10 cellular contexts compared by ENCODE assay signal in the genomic region with DNA sequence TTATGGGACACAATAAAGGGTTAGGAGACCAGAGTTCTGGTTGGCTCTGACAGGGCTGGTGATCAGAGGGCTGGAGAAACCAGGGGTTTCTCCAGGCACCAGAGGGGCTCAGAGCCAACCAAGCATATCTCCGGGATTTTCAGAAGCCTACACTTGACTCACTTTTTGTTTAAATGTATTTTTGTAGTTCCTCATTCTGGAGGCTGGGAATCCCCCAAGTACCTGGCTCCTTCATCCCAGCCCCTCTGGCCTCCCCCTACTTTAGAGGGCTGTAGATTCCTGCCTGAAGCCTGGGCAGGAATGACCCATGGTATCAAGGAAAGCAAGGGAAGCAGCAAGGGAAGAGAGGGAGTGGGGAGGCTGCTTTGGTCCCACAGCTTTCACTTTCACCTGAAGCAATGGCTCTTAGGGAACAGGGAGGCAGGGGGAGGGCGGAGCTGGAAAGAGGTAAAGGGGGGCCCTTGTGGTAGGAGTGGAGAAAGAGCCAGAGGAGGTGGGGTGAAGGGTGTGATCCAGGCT. TPM values are rescaled to one million over a fixed set of nuclear protein-coding genes. Genes with fewer than 3 reads are reported as not detected.
A peak's percentile ranks its signal among the peaks of the same experiment; 100 is the strongest.
DNase-seq lines count a peak whose midpoint lies in the region; ATAC-seq and TF ChIP-seq lines count a peak whose summit lies in the region.
"Had no signal": no experiment of that assay in that cellular context is flagged by ENCODE, and none has a peak within 500 bp of the region (broad histone marks: within the 10 kb centered on the region; RNA-seq: fewer than 3 reads in every experiment).

No MANE protein-coding gene starts in this region.

- peak overlapping the region; percentile 90 for H3K4me3 Mint-ChIP-seq in activated naive CD8-positive, alpha-beta T cell treated with anti-CD3 and anti-CD28 coated beads, Interleukin-2, amount 50 U/mL, for 24 hours
- H3K4me3 Mint-ChIP-seq in activated CD4-positive, alpha-beta memory T cell treated with anti-CD3 and anti-CD28 coated beads, Interleukin-2, amount 10 ng/mL, durations not matched to agents 7 days and 5 days: no peak overlapping the region
- no peak overlapping the region for H3K4me3 Mint-ChIP-seq in osteocyte (ENCODE audit: unreplicated experiment)

- H3K9me3 ChIP-seq in psoas muscle: no peaks in the 10 kb centered on the region
- H3K9me3 ChIP-seq: neutrophil had no signal

- peaks cover 11% of the 10 kb centered on the region for H3K4me1 ChIP-seq in psoas muscle

- no peak for DNase-seq in H7
- DNase-seq in activated naive CD8-positive, alpha-beta T cell treated with anti-CD3 and anti-CD28 coated beads, Interleukin-2, amount 50 U/mL, for 24 hours: no peak
- no peak for DNase-seq in psoas muscle
- no peak for DNase-seq in activated CD4-positive, alpha-beta memory T cell treated with anti-CD3 and anti-CD28 coated beads, Interleukin-2, amount 10 ng/mL, durations not matched to agents 7 days and 5 days
- no peak for DNase-seq in osteocyte (ENCODE audit: extremely low spot score, unreplicated experiment)
- no peak for DNase-seq in NCI-H1930 (lab: John Stamatoyannopoulos, UW)
- DNase-seq in RPMI8226: no peak

- peaks cover 19% of the 10 kb centered on the region for H3K4me1 Mint-ChIP-seq in activated naive CD8-positive, alpha-beta T cell treated with anti-CD3 and anti-CD28 coated beads, Interleukin-2, amount 50 U/mL, for 24 hours
- peaks cover 19% of the 10 kb centered on the region for H3K4me1 Mint-ChIP-seq in activated CD4-positive, alpha-beta memory T cell treated with anti-CD3 and anti-CD28 coated beads, Interleukin-2, amount 10 ng/mL, durations not matched to agents 7 days and 5 days
- peaks cover 7% of the 10 kb centered on the region for H3K4me1 Mint-ChIP-seq in osteocyte (ENCODE audit: unreplicated experiment)

- H3K27me3 Mint-ChIP-seq in activated naive CD8-positive, alpha-beta T cell treated with anti-CD3 and anti-CD28 coated beads, Interleukin-2, amount 50 U/mL, for 24 hours: peaks cover 8% of the 10 kb centered on the region
- peaks cover 22% of the 10 kb centered on the region for H3K27me3 Mint-ChIP-seq in activated CD4-positive, alpha-beta memory T cell treated with anti-CD3 and anti-CD28 coated beads, Interleukin-2, amount 10 ng/mL, durations not matched to agents 7 days and 5 days
- peaks cover 34% of the 10 kb centered on the region for H3K27me3 Mint-ChIP-seq in osteocyte (ENCODE audit: unreplicated experiment)

- peaks cover 20% of the 10 kb centered on the region for H3K27me3 ChIP-seq in H7 (ENCODE audit: control insufficient read depth, insufficient read depth, low read length)
- H3K27me3 ChIP-seq in psoas muscle (ENCODE audit: insufficient read depth in 3 of 3, low read length in 2 of 3): no peaks in the 10 kb centered on the region

- TF ChIP-seq CTCF in psoas muscle (IDR thresholded peaks at IDR 0.05) (no peak), osteocyte (IDR thresholded peaks at IDR 0.05) (no peak)

- peak; percentile 35 for ATAC-seq in activated naive CD8-positive, alpha-beta T cell treated with anti-CD3 and anti-CD28 coated beads, Interleukin-2, amount 50 U/mL, for 24 hours
- ATAC-seq in psoas muscle: no peak

- H3K36me3 ChIP-seq in H7 (replicated peaks; ENCODE audit: control insufficient read depth, insufficient read depth, low read length): peaks cover 4% of the 10 kb centered on the region
- peaks cover 0 to 24% of the 10 kb centered on the region in 2 donors for H3K36me3 ChIP-seq in psoas muscle (ENCODE audit: insufficient read depth in 1 of 2, low read depth in 1 of 2)
- H3K36me3 ChIP-seq: neutrophil had no signal

- H3K27ac ChIP-seq in psoas muscle: peak overlapping the region; percentile 78
- H3K27ac ChIP-seq: neutrophil had no signal

- 60 to 70% (median 64%) methylated on average over 2 of the region's 2 CpGs for WGBS in psoas muscle, 3 donors

- CTCF ChIA-PET in activated CD4-positive, alpha-beta memory T cell treated with anti-CD3 and anti-CD28 coated beads, Interleukin-2, amount 10 ng/mL, durations not matched to agents 7 days and 5 days (lab: Charles Lee): no interaction called here

- intact Hi-C loops in psoas muscle (cut with DNase I): no loop called here

- no peaks in the 10 kb centered on the region for H3K9me3 Mint-ChIP-seq in activated naive CD8-positive, alpha-beta T cell treated with anti-CD3 and anti-CD28 coated beads, Interleukin-2, amount 50 U/mL, for 24 hours
- H3K9me3 Mint-ChIP-seq in activated CD4-positive, alpha-beta memory T cell treated with anti-CD3 and anti-CD28 coated beads, Interleukin-2, amount 10 ng/mL, durations not matched to agents 7 days and 5 days: no peaks in the 10 kb centered on the region
- H3K9me3 Mint-ChIP-seq in osteocyte (ENCODE audit: unreplicated experiment): no peaks in the 10 kb centered on the region
- H3K9me3 Mint-ChIP-seq: activated naive CD4-positive, alpha-beta T cell treated with anti-CD3 and anti-CD28 coated beads, Interleukin-2, amount 50 U/mL, for 72 hours had no signal

- H3K4me3 ChIP-seq in H7 (ENCODE audit: insufficient read depth, low read depth, low read length): peak overlapping the region; percentile 57; the same call in 1 of the 2 replicates
- H3K4me3 ChIP-seq in psoas muscle: peak overlapping the region; percentile 67

- peaks cover 2% of the 10 kb centered on the region for H3K36me3 Mint-ChIP-seq in activated naive CD8-positive, alpha-beta T cell treated with anti-CD3 and anti-CD28 coated beads, Interleukin-2, amount 50 U/mL, for 24 hours (ENCODE audit: low read depth)
- H3K36me3 Mint-ChIP-seq in activated CD4-positive, alpha-beta memory T cell treated with anti-CD3 and anti-CD28 coated beads, Interleukin-2, amount 10 ng/mL, durations not matched to agents 7 days and 5 days (ENCODE audit: low read depth): no peaks in the 10 kb centered on the region
- H3K36me3 Mint-ChIP-seq in osteocyte (ENCODE audit: unreplicated experiment): no peaks in the 10 kb centered on the region
- H3K36me3 Mint-ChIP-seq: activated naive CD4-positive, alpha-beta T cell treated with anti-CD3 and anti-CD28 coated beads, Interleukin-2, amount 50 U/mL, for 72 hours had no signal

- peak; percentile 8 for TF ChIP-seq POLR2A in GM15510 (IDR thresholded peaks at IDR 0.05; ENCODE audit: borderline replicate concordance, extremely low read depth, insufficient read length)

- peak overlapping the region; percentile 53 for H3K27ac Mint-ChIP-seq in activated naive CD8-positive, alpha-beta T cell treated with anti-CD3 and anti-CD28 coated beads, Interleukin-2, amount 50 U/mL, for 24 hours
- no peak overlapping the region for H3K27ac Mint-ChIP-seq in activated CD4-positive, alpha-beta memory T cell treated with anti-CD3 and anti-CD28 coated beads, Interleukin-2, amount 10 ng/mL, durations not matched to agents 7 days and 5 days
- no peak overlapping the region for H3K27ac Mint-ChIP-seq in osteocyte (ENCODE audit: unreplicated experiment)

- POLR2A ChIA-PET in activated CD4-positive, alpha-beta memory T cell treated with anti-CD3 and anti-CD28 coated beads, Interleukin-2, amount 10 ng/mL, durations not matched to agents 7 days and 5 days (lab: Charles Lee): no interaction called here

RNA-seq across cellular contexts. Expression of gene CD40, which starts 1.0 kb away (rescaled TPM):
- total RNA-seq in H7 (2014; rRNA removed; shearing (Covaris generic)): 8.2 and 8.8 TPM in 2 replicates
- total RNA-seq in psoas muscle: 1 to 10 TPM; 5.0 to 8.4 (median 7.6) TPM
- 10 to 100 TPM in 2 of 3 donors, 1 to 10 TPM in 1; 5.0 to 13.8 (median 10.9) TPM for polyA plus RNA-seq in psoas muscle
- total RNA-seq in activated CD4-positive, alpha-beta memory T cell treated with anti-CD3 and anti-CD28 coated beads, Interleukin-2, amount 10 ng/mL, durations not matched to agents 7 days and 5 days: under 1 TPM; 0.88 to 0.93 TPM
- total RNA-seq in osteocyte: 1.6 and 2.2 TPM in 2 replicates

RNA-seq across cellular contexts. Expression of gene NCOA5, which starts 29.3 kb away (rescaled TPM):
- 8.6 and 12.2 TPM in 2 replicates for total RNA-seq in H7 (2014; rRNA removed; shearing (Covaris generic))
- total RNA-seq in psoas muscle: 10 to 100 TPM; 11.2 to 17.3 (median 12.4) TPM
- polyA plus RNA-seq in psoas muscle: 10 to 100 TPM in 1 of 3 donors, 1 to 10 TPM in 2; 8.8 to 17.2 (median 9.6) TPM
- total RNA-seq in activated CD4-positive, alpha-beta memory T cell treated with anti-CD3 and anti-CD28 coated beads, Interleukin-2, amount 10 ng/mL, durations not matched to agents 7 days and 5 days: 10 to 100 TPM; 24.6 to 26.3 TPM
- 29.8 and 39.0 TPM in 2 replicates for total RNA-seq in osteocyte
